Comparison of ENCODE assay signal across 24 cellular contexts in the genomic region with DNA sequence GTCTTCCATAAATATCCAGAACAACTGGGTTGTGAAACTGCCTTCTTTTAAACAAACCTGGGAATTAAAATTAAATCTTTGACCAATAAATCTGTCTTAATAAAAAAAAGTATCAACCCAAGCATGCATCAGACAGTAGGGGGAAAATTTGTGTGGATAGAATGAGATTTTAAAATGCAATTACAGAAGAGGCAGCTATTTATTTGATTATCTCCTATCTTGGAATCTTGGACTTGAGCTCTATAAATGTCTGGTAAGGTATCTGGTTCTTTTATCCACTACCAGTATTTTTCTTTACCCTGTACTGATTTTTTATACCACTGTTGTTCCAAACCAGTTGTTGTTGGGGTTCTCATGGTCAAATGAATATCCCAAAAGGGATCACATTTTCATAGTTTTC.
"Had no signal": no experiment of that assay in that cellular context is flagged by ENCODE, and none has a peak within 500 bp of the region (broad histone marks: within the 10 kb centered on the region; RNA-seq: fewer than 3 reads in every experiment).

No MANE protein-coding gene starts in this region.

- H3K4me3 Mint-ChIP-seq: dendritic cell treated with granulocyte-macrophage colony-stimulating factor and Interleukin-4, amounts not matched to agents 40 ng/mL and 50 ng/mL, for 4 days; effector memory CD8-positive, alpha-beta T cell; endodermal cell had no signal

- H3K4me1 Mint-ChIP-seq: endodermal cell had no signal

- H3K27me3 Mint-ChIP-seq: dendritic cell treated with granulocyte-macrophage colony-stimulating factor and Interleukin-4, amounts not matched to agents 40 ng/mL and 50 ng/mL, for 4 days had no signal

- H3K27me3 ChIP-seq: colonic mucosa, esophagus muscularis mucosa, esophagus squamous epithelium, gastrocnemius medialis, gastroesophageal sphincter, heart left ventricle, heart right ventricle had no signal

- H3K36me3 ChIP-seq: colonic mucosa, esophagus muscularis mucosa, esophagus squamous epithelium, gastrocnemius medialis, gastroesophageal sphincter, heart left ventricle, heart right ventricle had no signal

- DNase-seq: colonic mucosa; cortex of kidney; dermis blood vessel endothelial cell; dorsolateral prefrontal cortex; effector CD4-positive, alpha-beta T cell; effector CD8-positive, alpha-beta T cell; effector memory CD4-positive, alpha-beta T cell; effector memory CD8-positive, alpha-beta T cell; endodermal cell; erythroblast; esophagus squamous epithelium; foreskin fibroblast; foreskin keratinocyte; foreskin melanocyte; gastrocnemius medialis; glutamatergic neuron; heart left ventricle; heart right ventricle had no signal

- H3K27ac ChIP-seq: colonic mucosa, coronary artery, epithelial cell of prostate, esophagus muscularis mucosa, esophagus squamous epithelium, foreskin keratinocyte, gastrocnemius medialis, gastroesophageal sphincter, heart left ventricle, heart right ventricle had no signal

- H3K27ac Mint-ChIP-seq: dendritic cell treated with granulocyte-macrophage colony-stimulating factor and Interleukin-4, amounts not matched to agents 40 ng/mL and 50 ng/mL, for 4 days; effector memory CD8-positive, alpha-beta T cell; endodermal cell had no signal

- H3K9me3 Mint-ChIP-seq: dendritic cell treated with granulocyte-macrophage colony-stimulating factor and Interleukin-4, amounts not matched to agents 40 ng/mL and 50 ng/mL, for 4 days; effector memory CD8-positive, alpha-beta T cell; endodermal cell had no signal

- ATAC-seq: effector memory CD8-positive, alpha-beta T cell; esophagus mucosa; foreskin keratinocyte; gastrocnemius medialis; gastroesophageal sphincter; heart left ventricle; heart right ventricle had no signal

- H3K4me3 ChIP-seq: colonic mucosa, coronary artery, dorsolateral prefrontal cortex, esophagus muscularis mucosa, esophagus squamous epithelium, gastrocnemius medialis, gastroesophageal sphincter, heart left ventricle, heart right ventricle had no signal

- H3K9me3 ChIP-seq: colonic mucosa, esophagus muscularis mucosa, esophagus squamous epithelium, gastrocnemius medialis, gastroesophageal sphincter, heart left ventricle, heart right ventricle had no signal

- H3K4me1 ChIP-seq: colonic mucosa, esophagus muscularis mucosa, esophagus squamous epithelium, foreskin keratinocyte, gastrocnemius medialis, gastroesophageal sphincter, heart left ventricle, heart right ventricle had no signal
